23 cellular contexts compared by ENCODE assay signal in the genomic region with DNA sequence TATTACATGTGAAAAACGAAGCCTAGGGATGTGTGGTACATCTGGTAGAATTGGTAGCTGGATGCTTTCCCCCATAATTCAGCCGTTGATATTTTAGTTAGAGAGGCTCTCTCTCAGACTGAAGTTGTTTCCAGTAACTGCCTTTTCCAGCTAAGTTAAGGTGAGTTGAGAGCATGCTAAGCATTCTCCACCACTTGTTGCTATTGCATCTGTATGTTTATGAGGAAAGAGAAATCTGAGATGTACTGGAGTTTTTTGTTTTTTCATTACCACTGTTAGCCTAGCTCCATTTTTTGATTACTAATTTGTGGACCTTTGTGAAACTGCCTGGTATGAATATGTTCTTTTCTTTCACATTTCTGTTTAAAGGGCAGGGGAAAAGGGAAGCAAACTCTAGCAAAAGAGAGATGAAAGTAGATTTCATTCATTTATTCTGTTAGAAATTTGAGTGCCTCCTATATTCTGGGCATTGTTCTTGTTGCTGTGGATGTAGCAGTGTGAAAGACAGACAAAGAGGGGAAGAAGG.
DNase-seq lines count a peak whose midpoint lies in the region; ATAC-seq and TF ChIP-seq lines count a peak whose summit lies in the region.
"Had no signal": no experiment of that assay in that cellular context is flagged by ENCODE, and none has a peak within 500 bp of the region (broad histone marks: within the 10 kb centered on the region; RNA-seq: fewer than 3 reads in every experiment).

No MANE protein-coding gene starts in this region.

- no peak overlapping the region for H3K4me3 ChIP-seq in KMS-11 (IDR thresholded peaks at IDR 0.05; ENCODE audit: insufficient read depth, low read depth, low read length)
- no peak overlapping the region for H3K4me3 ChIP-seq in naive thymus-derived CD4-positive, alpha-beta T cell (ENCODE audit: low read length)
- H3K4me3 ChIP-seq: BLaER1 treated with 17β-estradiol and CSF1 and Interleukin-3, amounts not matched to agents 10 nM and 100 nM; breast epithelium; heart left ventricle had no signal

- DNase-seq in activated naive CD4-positive, alpha-beta T cell treated with anti-CD3 and anti-CD28 coated beads, Interleukin-2, amount 50 U/mL, for 72 hours (ENCODE audit: low spot score in 2 of 2), result no peak
- DNase-seq in activated naive CD4-positive, alpha-beta T cell (lab: John Stamatoyannopoulos, UW), result no peak
- DNase-seq in naive thymus-derived CD4-positive, alpha-beta T cell, result no peak
- no peak for DNase-seq in NK-92 (lab: John Stamatoyannopoulos, UW; ENCODE audit: unreplicated experiment)
- DNase-seq: activated CD4-positive, alpha-beta T cell treated with anti-CD3 and anti-CD28 coated beads, Interleukin-2, amount 10 ng/mL, durations not matched to agents 7 days and 5 days; activated CD8-positive, alpha-beta memory T cell treated with anti-CD3 and anti-CD28 coated beads, Interleukin-2, amount 50 U/mL, for 48 hours; amygdala; Caco-2; DMS79 treated with DMSO at 0.1 percent for 48 hours; effector memory CD4-positive, alpha-beta T cell; foreskin fibroblast; heart left ventricle; IMR-90; NCI-H1105; NCI-H2029 treated with DMSO at 0.1 percent for 48 hours; NCI-H510A treated with DMSO at 0.1 percent for 48 hours; nucleus accumbens had no signal

- no peaks in the 10 kb centered on the region for H4K20me1 ChIP-seq in KMS-11 (ENCODE audit: insufficient read depth)
- H4K20me1 ChIP-seq: BLaER1 treated with 17β-estradiol and CSF1 and Interleukin-3, amounts not matched to agents 10 nM and 100 nM had no signal

- peak; percentile 18 to 74 for ATAC-seq in activated naive CD4-positive, alpha-beta T cell treated with anti-CD3 and anti-CD28 coated beads, Interleukin-2, amount 50 U/mL, for 72 hours
- no peak for ATAC-seq in naive thymus-derived CD4-positive, alpha-beta T cell
- ATAC-seq in HG03457 (IDR thresholded peaks at IDR 0.05; ENCODE audit: unreplicated experiment), result no peak
- ATAC-seq: heart left ventricle had no signal

- H3K27me3 Mint-ChIP-seq in activated naive CD8-positive, alpha-beta T cell, result no peaks in the 10 kb centered on the region
- H3K27me3 Mint-ChIP-seq in naive thymus-derived CD4-positive, alpha-beta T cell, result no peaks in the 10 kb centered on the region
- H3K27me3 Mint-ChIP-seq: activated CD4-positive, alpha-beta T cell treated with anti-CD3 and anti-CD28 coated beads, Interleukin-2, amount 10 ng/mL, durations not matched to agents 7 days and 5 days had no signal

- H3K36me3 ChIP-seq in KMS-11 (ENCODE audit: insufficient read depth), result no peaks in the 10 kb centered on the region
- peaks cover 0 to 6% (median 0%) of the 10 kb centered on the region in 3 experiments for H3K36me3 ChIP-seq in naive thymus-derived CD4-positive, alpha-beta T cell (ENCODE audit: control insufficient read depth in 2 of 3, insufficient read depth in 3 of 3, low read length in 3 of 3)
- H3K36me3 ChIP-seq: breast epithelium had no signal

- peaks cover 5 to 8% of the 10 kb centered on the region in 2 donors for H3K36me3 Mint-ChIP-seq in activated naive CD4-positive, alpha-beta T cell treated with anti-CD3 and anti-CD28 coated beads, Interleukin-2, amount 50 U/mL, for 72 hours
- peaks cover 6% of the 10 kb centered on the region for H3K36me3 Mint-ChIP-seq in activated naive CD8-positive, alpha-beta T cell
- peaks cover 0 to 28% (median 17%) of the 10 kb centered on the region in 5 donors for H3K36me3 Mint-ChIP-seq in naive thymus-derived CD4-positive, alpha-beta T cell

- intact Hi-C loops in naive thymus-derived CD4-positive, alpha-beta T cell (cut with micrococcal nuclease), result loop anchor here in 1 of 2 donors (10.0 kb wide), 1 partner anchor 395 kb away; no protein-coding TSS in a partner anchor

- no peak for TF ChIP-seq CTCF in KMS-11 (conservative IDR thresholded peaks at IDR 0.05; ENCODE audit: low read depth, low read length)

- H3K27ac ChIP-seq in KMS-11, result peak overlapping the region; percentile 10; the same call in 1 of the 2 replicates
- no peak overlapping the region for H3K27ac ChIP-seq in naive thymus-derived CD4-positive, alpha-beta T cell (ENCODE audit: low read depth, low read length)
- H3K27ac ChIP-seq: BLaER1 treated with 17β-estradiol and CSF1 and Interleukin-3, amounts not matched to agents 10 nM and 100 nM; breast epithelium; heart left ventricle had no signal

- no peaks in the 10 kb centered on the region for H3K9me3 Mint-ChIP-seq in activated naive CD4-positive, alpha-beta T cell treated with anti-CD3 and anti-CD28 coated beads, Interleukin-2, amount 50 U/mL, for 72 hours
- no peaks in the 10 kb centered on the region for H3K9me3 Mint-ChIP-seq in activated naive CD8-positive, alpha-beta T cell (ENCODE audit: low read depth)
- H3K9me3 Mint-ChIP-seq in naive thymus-derived CD4-positive, alpha-beta T cell, result no peaks in the 10 kb centered on the region
- H3K9me3 Mint-ChIP-seq: activated CD4-positive, alpha-beta T cell treated with anti-CD3 and anti-CD28 coated beads, Interleukin-2, amount 10 ng/mL, durations not matched to agents 7 days and 5 days; T-helper 1 cell treated with Interleukin-12 subunit alpha and Interleukin-12 subunit beta and Interleukin-4 antibody, amounts not matched to agents 30 μg/mL and 1 μg/mL, for 36 hours had no signal

- H3K4me3 Mint-ChIP-seq in activated naive CD8-positive, alpha-beta T cell, result no peak overlapping the region
- H3K4me3 Mint-ChIP-seq in naive thymus-derived CD4-positive, alpha-beta T cell, result no peak overlapping the region
- H3K4me3 Mint-ChIP-seq: activated CD4-positive, alpha-beta T cell treated with anti-CD3 and anti-CD28 coated beads, Interleukin-2, amount 10 ng/mL, durations not matched to agents 7 days and 5 days; T-helper 1 cell treated with Interleukin-12 subunit alpha and Interleukin-12 subunit beta and Interleukin-4 antibody, amounts not matched to agents 30 μg/mL and 1 μg/mL, for 36 hours had no signal

- no peaks in the 10 kb centered on the region for H3K9me3 ChIP-seq in naive thymus-derived CD4-positive, alpha-beta T cell (ENCODE audit: control insufficient read depth in 2 of 3, low read length in 3 of 3)
- H3K9me3 ChIP-seq: BLaER1 treated with 17β-estradiol and CSF1 and Interleukin-3, amounts not matched to agents 10 nM and 100 nM; breast epithelium; Caco-2; heart left ventricle had no signal

- POLR2A ChIA-PET in naive thymus-derived CD4-positive, alpha-beta T cell (lab: Charles Lee), result no interaction called here

- H2AFZ ChIP-seq in KMS-11 (ENCODE audit: low read depth), result no peak overlapping the region

- H3K27ac Mint-ChIP-seq in activated naive CD4-positive, alpha-beta T cell treated with anti-CD3 and anti-CD28 coated beads, Interleukin-2, amount 50 U/mL, for 72 hours, result peak overlapping the region; percentile 22 to 29
- H3K27ac Mint-ChIP-seq in activated naive CD8-positive, alpha-beta T cell, result peak overlapping the region; percentile 1
- H3K27ac Mint-ChIP-seq in naive thymus-derived CD4-positive, alpha-beta T cell, result no peak overlapping the region
- H3K27ac Mint-ChIP-seq: activated CD4-positive, alpha-beta T cell treated with anti-CD3 and anti-CD28 coated beads, Interleukin-2, amount 10 ng/mL, durations not matched to agents 7 days and 5 days; T-helper 1 cell treated with Interleukin-12 subunit alpha and Interleukin-12 subunit beta and Interleukin-4 antibody, amounts not matched to agents 30 μg/mL and 1 μg/mL, for 36 hours had no signal

- no peaks in the 10 kb centered on the region for H3K27me3 ChIP-seq in KMS-11 (ENCODE audit: insufficient read depth, low read depth)
- no peaks in the 10 kb centered on the region for H3K27me3 ChIP-seq in naive thymus-derived CD4-positive, alpha-beta T cell (ENCODE audit: control insufficient read depth in 2 of 2, insufficient read depth in 2 of 2, low read length in 2 of 2)
- H3K27me3 ChIP-seq: BLaER1 treated with 17β-estradiol and CSF1 and Interleukin-3, amounts not matched to agents 10 nM and 100 nM; breast epithelium; heart left ventricle had no signal

- CTCF ChIA-PET in naive thymus-derived CD4-positive, alpha-beta T cell (lab: Charles Lee), result no interaction called here

- peak overlapping the region; percentile 28; the same call in 1 of the 2 replicates for H3K4me2 ChIP-seq in KMS-11

- peaks cover 62% of the 10 kb centered on the region for H3K4me1 ChIP-seq in KMS-11 (ENCODE audit: low read depth, poor library complexity, severe bottlenecking)
- no peaks in the 10 kb centered on the region for H3K4me1 ChIP-seq in naive thymus-derived CD4-positive, alpha-beta T cell (ENCODE audit: control insufficient read depth in 2 of 2, insufficient read depth in 2 of 2, low read length in 2 of 2)
- H3K4me1 ChIP-seq: breast epithelium, heart left ventricle had no signal

- H3K4me1 Mint-ChIP-seq in activated naive CD8-positive, alpha-beta T cell (ENCODE audit: low read depth), result peaks cover 1% of the 10 kb centered on the region
- H3K4me1 Mint-ChIP-seq in naive thymus-derived CD4-positive, alpha-beta T cell, result peaks cover 0 to 14% (median 5%) of the 10 kb centered on the region in 7 donors

- H3K79me2 ChIP-seq in KMS-11 (ENCODE audit: insufficient read depth, low read depth), result no peaks in the 10 kb centered on the region

- no peak overlapping the region for H3K9ac ChIP-seq in KMS-11
- H3K9ac ChIP-seq: BLaER1 treated with 17β-estradiol and CSF1 and Interleukin-3, amounts not matched to agents 10 nM and 100 nM had no signal

Comparison
In these comparisons a context has a peak if more than half of its experiments do, and no peak if none do; other contexts are left out.
1. ATAC-seq: peak in activated naive CD4-positive, alpha-beta T cell treated with anti-CD3 and anti-CD28 coated beads, Interleukin-2, amount 50 U/mL, for 72 hours (2 of 2); none in naive thymus-derived CD4-positive, alpha-beta T cell (single experiment) and HG03457 (single experiment).
2. H3K27ac Mint-ChIP-seq: peak in activated naive CD4-positive, alpha-beta T cell treated with anti-CD3 and anti-CD28 coated beads, Interleukin-2, amount 50 U/mL, for 72 hours (2 of 2) and activated naive CD8-positive, alpha-beta T cell (single experiment); none in naive thymus-derived CD4-positive, alpha-beta T cell (0 of 9).